1 cellular context compared by ENCODE assay signal in the genomic region with DNA sequence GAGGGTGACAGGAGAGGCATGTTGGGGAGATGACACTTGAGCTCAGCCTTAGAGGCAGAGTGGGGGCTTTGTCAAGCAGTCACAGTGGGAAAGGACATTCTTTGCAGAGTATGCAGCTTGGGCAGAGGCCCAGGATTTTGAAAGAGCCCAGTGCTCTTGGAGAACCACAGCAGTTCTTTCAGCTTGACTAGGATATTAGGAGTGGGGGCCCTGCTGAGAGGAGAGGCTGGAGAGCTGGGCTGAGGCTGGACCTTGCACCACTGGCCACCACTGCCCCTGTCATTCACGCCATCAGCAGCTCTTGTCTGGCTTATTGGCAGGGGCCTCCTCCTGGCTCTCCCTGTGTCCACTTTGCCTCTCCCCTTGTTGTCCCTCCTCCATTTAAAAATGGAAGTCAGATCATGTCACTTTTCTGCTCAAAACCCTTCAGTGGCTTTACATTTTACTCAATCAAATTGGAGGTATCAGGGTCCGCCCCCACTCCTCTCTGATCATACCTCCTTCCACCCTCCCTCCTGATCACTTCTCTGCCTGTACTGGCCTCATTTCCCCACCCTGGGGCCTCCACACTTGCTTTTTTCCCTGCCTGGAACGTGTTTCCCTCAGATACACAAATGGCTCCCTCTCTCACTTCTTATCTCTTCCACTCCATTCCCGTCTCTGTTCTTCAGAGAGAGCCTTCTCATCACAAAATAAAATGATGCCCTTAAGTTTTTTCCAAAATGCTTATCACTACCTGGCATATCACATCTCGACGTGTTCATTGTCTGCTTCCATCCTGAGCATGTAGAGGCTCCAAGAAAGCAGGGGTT.
TF ChIP-seq lines count a peak whose summit lies in the region.

No MANE protein-coding gene starts in this region.

TF ChIP-seq in K562, 482 proteins besides CTCF, POLR2A, EP300 and RAD21 (continued from another document and continues in another):
- TF ChIP-seq ZNF785 (CRISPR knock-in tag; IDR thresholded peaks at IDR 0.05) (no peak), PTRF (tag; IDR thresholded peaks at IDR 0.05) (no peak), CC2D1A (IDR thresholded peaks at IDR 0.05) (no peak), RBM15 (IDR thresholded peaks at IDR 0.05; ENCODE audit: insufficient read depth, low read length) (no peak), NONO (IDR thresholded peaks at IDR 0.05; ENCODE audit: low read depth in 2 of 2, low read length in 1 of 2) (no peak), ZBTB1 (CRISPR knock-in tag; IDR thresholded peaks at IDR 0.05; ENCODE audit: borderline replicate concordance, low read depth) (no peak), ZNF174 (CRISPR knock-in tag; IDR thresholded peaks at IDR 0.05) (no peak), BRF1 (IDR thresholded peaks at IDR 0.05; ENCODE audit: borderline replicate concordance, extremely low read depth, insufficient read length) (no peak), CSDE1 (IDR thresholded peaks at IDR 0.05) (no peak), L3MBTL2 (IDR thresholded peaks at IDR 0.05) (peak; percentile 59; the same call in 1 of the 2 replicates), ZSCAN32 (CRISPR knock-in tag; IDR thresholded peaks at IDR 0.05) (no peak), ZNF316 (IDR thresholded peaks at IDR 0.05) (no peak), BRD9 (IDR thresholded peaks at IDR 0.05; ENCODE audit: low read depth, partially characterized antibody) (peak; percentile 42), KAT7 (CRISPR knock-in tag; IDR thresholded peaks at IDR 0.05; ENCODE audit: borderline replicate concordance) (no peak), ELF4 (CRISPR knock-in tag; IDR thresholded peaks at IDR 0.05) (peak; percentile 57; the same call in 1 of the 2 replicates), NRF1 (conservative IDR thresholded peaks at IDR 0.05 in 1 of 2, IDR thresholded peaks at IDR 0.05 in 1 of 2) (no peak), FUS (optimal IDR thresholded peaks at IDR 0.05; ENCODE audit: low read depth, low read length) (no peak)
- TF ChIP-seq, protein P1, sequence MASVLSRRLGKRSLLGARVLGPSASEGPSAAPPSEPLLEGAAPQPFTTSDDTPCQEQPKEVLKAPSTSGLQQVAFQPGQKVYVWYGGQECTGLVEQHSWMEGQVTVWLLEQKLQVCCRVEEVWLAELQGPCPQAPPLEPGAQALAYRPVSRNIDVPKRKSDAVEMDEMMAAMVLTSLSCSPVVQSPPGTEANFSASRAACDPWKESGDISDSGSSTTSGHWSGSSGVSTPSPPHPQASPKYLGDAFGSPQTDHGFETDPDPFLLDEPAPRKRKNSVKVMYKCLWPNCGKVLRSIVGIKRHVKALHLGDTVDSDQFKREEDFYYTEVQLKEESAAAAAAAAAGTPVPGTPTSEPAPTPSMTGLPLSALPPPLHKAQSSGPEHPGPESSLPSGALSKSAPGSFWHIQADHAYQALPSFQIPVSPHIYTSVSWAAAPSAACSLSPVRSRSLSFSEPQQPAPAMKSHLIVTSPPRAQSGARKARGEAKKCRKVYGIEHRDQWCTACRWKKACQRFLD (CRISPR knock-in tag; IDR thresholded peaks at IDR 0.05), result 0 out of 2 replicates have a peak, but pooled peaks have one; percentile 35
- TF ChIP-seq, protein P2, sequence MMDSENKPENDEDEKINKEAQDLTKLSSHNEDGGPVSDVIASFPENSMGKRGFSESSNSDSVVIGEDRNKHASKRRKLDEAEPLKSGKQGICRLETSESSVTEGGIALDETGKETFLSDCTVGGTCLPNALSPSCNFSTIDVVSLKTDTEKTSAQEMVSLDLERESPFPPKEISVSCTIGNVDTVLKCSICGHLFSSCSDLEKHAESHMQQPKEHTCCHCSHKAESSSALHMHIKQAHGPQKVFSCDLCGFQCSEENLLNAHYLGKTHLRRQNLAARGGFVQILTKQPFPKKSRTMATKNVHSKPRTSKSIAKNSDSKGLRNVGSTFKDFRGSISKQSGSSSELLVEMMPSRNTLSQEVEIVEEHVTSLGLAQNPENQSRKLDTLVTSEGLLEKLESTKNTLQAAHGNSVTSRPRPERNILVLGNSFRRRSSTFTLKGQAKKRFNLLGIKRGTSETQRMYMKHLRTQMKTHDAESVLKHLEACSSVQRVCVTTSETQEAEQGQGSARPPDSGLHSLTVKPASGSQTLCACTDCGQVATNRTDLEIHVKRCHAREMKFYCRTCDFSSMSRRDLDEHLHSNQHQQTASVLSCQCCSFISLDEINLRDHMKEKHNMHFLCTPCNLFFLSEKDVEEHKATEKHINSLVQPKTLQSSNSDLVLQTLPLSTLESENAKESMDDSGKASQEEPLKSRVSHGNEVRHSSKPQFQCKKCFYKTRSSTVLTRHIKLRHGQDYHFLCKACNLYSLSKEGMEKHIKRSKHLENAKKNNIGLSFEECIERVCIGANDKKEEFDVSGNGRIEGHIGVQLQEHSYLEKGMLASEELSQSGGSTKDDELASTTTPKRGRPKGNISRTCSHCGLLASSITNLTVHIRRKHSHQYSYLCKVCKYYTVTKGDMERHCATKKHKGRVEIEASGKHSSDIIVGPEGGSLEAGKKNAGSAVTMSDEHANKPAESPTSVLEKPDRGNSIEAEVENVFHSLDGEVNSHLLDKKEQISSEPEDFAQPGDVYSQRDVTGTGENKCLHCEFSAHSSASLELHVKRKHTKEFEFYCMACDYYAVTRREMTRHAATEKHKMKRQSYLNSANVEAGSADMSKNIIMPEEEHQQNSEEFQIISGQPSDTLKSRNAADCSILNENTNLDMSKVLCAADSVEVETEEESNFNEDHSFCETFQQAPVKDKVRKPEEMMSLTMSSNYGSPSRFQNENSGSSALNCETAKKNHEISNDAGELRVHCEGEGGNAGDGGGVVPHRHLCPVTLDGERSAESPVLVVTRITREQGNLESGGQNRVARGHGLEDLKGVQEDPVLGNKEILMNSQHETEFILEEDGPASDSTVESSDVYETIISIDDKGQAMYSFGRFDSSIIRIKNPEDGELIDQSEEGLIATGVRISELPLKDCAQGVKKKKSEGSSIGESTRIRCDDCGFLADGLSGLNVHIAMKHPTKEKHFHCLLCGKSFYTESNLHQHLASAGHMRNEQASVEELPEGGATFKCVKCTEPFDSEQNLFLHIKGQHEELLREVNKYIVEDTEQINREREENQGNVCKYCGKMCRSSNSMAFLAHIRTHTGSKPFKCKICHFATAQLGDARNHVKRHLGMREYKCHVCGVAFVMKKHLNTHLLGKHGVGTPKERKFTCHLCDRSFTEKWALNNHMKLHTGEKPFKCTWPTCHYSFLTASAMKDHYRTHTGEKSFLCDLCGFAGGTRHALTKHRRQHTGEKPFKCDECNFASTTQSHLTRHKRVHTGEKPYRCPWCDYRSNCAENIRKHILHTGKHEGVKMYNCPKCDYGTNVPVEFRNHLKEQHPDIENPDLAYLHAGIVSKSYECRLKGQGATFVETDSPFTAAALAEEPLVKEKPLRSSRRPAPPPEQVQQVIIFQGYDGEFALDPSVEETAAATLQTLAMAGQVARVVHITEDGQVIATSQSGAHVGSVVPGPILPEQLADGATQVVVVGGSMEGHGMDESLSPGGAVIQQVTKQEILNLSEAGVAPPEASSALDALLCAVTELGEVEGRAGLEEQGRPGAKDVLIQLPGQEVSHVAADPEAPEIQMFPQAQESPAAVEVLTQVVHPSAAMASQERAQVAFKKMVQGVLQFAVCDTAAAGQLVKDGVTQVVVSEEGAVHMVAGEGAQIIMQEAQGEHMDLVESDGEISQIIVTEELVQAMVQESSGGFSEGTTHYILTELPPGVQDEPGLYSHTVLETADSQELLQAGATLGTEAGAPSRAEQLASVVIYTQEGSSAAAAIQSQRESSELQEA (IDR thresholded peaks at IDR 0.05; ENCODE audit: low read depth), result no peak
- TF ChIP-seq, protein P3, sequence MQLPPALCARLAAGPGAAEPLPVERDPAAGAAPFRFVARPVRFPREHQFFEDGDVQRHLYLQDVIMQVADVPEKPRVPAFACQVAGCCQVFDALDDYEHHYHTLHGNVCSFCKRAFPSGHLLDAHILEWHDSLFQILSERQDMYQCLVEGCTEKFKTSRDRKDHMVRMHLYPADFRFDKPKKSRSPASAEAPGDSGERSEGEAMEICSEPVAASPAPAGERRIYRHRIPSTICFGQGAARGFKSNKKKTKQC (CRISPR knock-in tag; IDR thresholded peaks at IDR 0.05), result no peak
- TF ChIP-seq, protein P4, sequence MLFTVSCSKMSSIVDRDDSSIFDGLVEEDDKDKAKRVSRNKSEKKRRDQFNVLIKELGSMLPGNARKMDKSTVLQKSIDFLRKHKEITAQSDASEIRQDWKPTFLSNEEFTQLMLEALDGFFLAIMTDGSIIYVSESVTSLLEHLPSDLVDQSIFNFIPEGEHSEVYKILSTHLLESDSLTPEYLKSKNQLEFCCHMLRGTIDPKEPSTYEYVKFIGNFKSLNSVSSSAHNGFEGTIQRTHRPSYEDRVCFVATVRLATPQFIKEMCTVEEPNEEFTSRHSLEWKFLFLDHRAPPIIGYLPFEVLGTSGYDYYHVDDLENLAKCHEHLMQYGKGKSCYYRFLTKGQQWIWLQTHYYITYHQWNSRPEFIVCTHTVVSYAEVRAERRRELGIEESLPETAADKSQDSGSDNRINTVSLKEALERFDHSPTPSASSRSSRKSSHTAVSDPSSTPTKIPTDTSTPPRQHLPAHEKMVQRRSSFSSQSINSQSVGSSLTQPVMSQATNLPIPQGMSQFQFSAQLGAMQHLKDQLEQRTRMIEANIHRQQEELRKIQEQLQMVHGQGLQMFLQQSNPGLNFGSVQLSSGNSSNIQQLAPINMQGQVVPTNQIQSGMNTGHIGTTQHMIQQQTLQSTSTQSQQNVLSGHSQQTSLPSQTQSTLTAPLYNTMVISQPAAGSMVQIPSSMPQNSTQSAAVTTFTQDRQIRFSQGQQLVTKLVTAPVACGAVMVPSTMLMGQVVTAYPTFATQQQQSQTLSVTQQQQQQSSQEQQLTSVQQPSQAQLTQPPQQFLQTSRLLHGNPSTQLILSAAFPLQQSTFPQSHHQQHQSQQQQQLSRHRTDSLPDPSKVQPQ (CRISPR knock-in tag; IDR thresholded peaks at IDR 0.05; ENCODE audit: borderline replicate concordance), result no peak
- TF ChIP-seq, protein P5, sequence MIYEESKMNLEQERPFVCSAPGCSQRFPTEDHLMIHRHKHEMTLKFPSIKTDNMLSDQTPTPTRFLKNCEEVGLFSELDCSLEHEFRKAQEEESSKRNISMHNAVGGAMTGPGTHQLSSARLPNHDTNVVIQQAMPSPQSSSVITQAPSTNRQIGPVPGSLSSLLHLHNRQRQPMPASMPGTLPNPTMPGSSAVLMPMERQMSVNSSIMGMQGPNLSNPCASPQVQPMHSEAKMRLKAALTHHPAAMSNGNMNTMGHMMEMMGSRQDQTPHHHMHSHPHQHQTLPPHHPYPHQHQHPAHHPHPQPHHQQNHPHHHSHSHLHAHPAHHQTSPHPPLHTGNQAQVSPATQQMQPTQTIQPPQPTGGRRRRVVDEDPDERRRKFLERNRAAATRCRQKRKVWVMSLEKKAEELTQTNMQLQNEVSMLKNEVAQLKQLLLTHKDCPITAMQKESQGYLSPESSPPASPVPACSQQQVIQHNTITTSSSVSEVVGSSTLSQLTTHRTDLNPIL (CRISPR knock-in tag; IDR thresholded peaks at IDR 0.05), result no peak
- TF ChIP-seq, protein P6, sequence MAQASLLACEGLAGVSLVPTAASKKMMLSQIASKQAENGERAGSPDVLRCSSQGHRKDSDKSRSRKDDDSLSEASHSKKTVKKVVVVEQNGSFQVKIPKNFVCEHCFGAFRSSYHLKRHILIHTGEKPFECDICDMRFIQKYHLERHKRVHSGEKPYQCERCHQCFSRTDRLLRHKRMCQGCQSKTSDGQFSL (CRISPR knock-in tag; IDR thresholded peaks at IDR 0.05), result no peak
- TF ChIP-seq, protein P6 (tag; IDR thresholded peaks at IDR 0.05), result no peak
- TF ChIP-seq, protein P7, sequence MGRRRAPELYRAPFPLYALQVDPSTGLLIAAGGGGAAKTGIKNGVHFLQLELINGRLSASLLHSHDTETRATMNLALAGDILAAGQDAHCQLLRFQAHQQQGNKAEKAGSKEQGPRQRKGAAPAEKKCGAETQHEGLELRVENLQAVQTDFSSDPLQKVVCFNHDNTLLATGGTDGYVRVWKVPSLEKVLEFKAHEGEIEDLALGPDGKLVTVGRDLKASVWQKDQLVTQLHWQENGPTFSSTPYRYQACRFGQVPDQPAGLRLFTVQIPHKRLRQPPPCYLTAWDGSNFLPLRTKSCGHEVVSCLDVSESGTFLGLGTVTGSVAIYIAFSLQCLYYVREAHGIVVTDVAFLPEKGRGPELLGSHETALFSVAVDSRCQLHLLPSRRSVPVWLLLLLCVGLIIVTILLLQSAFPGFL (CRISPR knock-in tag; IDR thresholded peaks at IDR 0.05), result no peak
- TF ChIP-seq, protein P8, sequence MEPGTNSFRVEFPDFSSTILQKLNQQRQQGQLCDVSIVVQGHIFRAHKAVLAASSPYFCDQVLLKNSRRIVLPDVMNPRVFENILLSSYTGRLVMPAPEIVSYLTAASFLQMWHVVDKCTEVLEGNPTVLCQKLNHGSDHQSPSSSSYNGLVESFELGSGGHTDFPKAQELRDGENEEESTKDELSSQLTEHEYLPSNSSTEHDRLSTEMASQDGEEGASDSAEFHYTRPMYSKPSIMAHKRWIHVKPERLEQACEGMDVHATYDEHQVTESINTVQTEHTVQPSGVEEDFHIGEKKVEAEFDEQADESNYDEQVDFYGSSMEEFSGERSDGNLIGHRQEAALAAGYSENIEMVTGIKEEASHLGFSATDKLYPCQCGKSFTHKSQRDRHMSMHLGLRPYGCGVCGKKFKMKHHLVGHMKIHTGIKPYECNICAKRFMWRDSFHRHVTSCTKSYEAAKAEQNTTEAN (CRISPR knock-in tag; IDR thresholded peaks at IDR 0.05), result no peak
- TF ChIP-seq, protein P9, sequence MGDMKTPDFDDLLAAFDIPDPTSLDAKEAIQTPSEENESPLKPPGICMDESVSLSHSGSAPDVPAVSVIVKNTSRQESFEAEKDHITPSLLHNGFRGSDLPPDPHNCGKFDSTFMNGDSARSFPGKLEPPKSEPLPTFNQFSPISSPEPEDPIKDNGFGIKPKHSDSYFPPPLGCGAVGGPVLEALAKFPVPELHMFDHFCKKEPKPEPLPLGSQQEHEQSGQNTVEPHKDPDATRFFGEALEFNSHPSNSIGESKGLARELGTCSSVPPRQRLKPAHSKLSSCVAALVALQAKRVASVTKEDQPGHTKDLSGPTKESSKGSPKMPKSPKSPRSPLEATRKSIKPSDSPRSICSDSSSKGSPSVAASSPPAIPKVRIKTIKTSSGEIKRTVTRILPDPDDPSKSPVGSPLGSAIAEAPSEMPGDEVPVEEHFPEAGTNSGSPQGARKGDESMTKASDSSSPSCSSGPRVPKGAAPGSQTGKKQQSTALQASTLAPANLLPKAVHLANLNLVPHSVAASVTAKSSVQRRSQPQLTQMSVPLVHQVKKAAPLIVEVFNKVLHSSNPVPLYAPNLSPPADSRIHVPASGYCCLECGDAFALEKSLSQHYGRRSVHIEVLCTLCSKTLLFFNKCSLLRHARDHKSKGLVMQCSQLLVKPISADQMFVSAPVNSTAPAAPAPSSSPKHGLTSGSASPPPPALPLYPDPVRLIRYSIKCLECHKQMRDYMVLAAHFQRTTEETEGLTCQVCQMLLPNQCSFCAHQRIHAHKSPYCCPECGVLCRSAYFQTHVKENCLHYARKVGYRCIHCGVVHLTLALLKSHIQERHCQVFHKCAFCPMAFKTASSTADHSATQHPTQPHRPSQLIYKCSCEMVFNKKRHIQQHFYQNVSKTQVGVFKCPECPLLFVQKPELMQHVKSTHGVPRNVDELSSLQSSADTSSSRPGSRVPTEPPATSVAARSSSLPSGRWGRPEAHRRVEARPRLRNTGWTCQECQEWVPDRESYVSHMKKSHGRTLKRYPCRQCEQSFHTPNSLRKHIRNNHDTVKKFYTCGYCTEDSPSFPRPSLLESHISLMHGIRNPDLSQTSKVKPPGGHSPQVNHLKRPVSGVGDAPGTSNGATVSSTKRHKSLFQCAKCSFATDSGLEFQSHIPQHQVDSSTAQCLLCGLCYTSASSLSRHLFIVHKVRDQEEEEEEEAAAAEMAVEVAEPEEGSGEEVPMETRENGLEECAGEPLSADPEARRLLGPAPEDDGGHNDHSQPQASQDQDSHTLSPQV (IDR thresholded peaks at IDR 0.05), result peak; percentile 80
